24 cellular contexts compared by ENCODE assay signal in genomic region chr3:171543759-171544284, GRCh38.
"Had no signal": no experiment of that assay in that cellular context is flagged by ENCODE, and none has a peak within 500 bp of the region (broad histone marks: within the 10 kb centered on the region; RNA-seq: fewer than 3 reads in every experiment).

No MANE protein-coding gene starts in this region.

- H3K4me1 ChIP-seq: left ventricle myocardium inferior, pancreas, psoas muscle, right atrium auricular region, spleen, testis, upper lobe of left lung had no signal

- ATAC-seq: activated CD8-positive, alpha-beta memory T cell treated with anti-CD3 and anti-CD28 coated beads, Interleukin-2, amount 10 ng/mL, durations not matched to agents 7 days and 5 days; activated CD8-positive, alpha-beta T cell treated with anti-CD3 and anti-CD28 coated beads for 36 hours; activated naive CD4-positive, alpha-beta T cell treated with anti-CD3 and anti-CD28 coated beads, Interleukin-2, amount 50 U/mL, for 72 hours; esophagus mucosa; natural killer cell treated with Interleukin-12 subunit alpha and Interleukin-12 subunit beta and Interleukin-15 and Interleukin-18, amount 100 ng/mL, for 72 hours; pancreas; psoas muscle had no signal

- H3K9me3 ChIP-seq: left ventricle myocardium inferior, pancreas, psoas muscle, right atrium auricular region, spleen, testis, upper lobe of left lung had no signal

- H3K27ac ChIP-seq: hepatocyte, left ventricle myocardium inferior, pancreas, psoas muscle, right atrium auricular region, spleen, testis, upper lobe of left lung, VCaP had no signal

- H3K36me3 ChIP-seq: left ventricle myocardium inferior, pancreas, right atrium auricular region, spleen, upper lobe of left lung had no signal

- H3K79me2 ChIP-seq: hepatocyte had no signal

- H2AFZ ChIP-seq: hepatocyte had no signal

- DNase-seq: activated CD4-positive, alpha-beta T cell treated with anti-CD3 and anti-CD28 coated beads, Interleukin-2, amount 10 ng/mL, durations not matched to agents 7 days and 5 days; activated CD4-positive, CD25-positive, alpha-beta regulatory T cell treated with anti-CD3 and anti-CD28 coated beads, Interleukin-2, amount 50 U/mL, for 72 hours; activated CD8-positive, alpha-beta memory T cell treated with anti-CD3 and anti-CD28 coated beads, Interleukin-2, amount 10 ng/mL, durations not matched to agents 7 days and 5 days; activated CD8-positive, alpha-beta T cell treated with anti-CD3 and anti-CD28 coated beads for 36 hours; aorta; effector CD8-positive, alpha-beta T cell; foreskin melanocyte; kidney glomerular epithelial cell; left ventricle myocardium inferior; mammary epithelial cell; midbrain; pancreas; psoas muscle; spleen; stimulated activated CD4-positive, alpha-beta T cell treated with anti-CD3 and anti-CD28 coated beads, Interleukin-4, amount 100 ng/mL, for 1 hour; stimulated activated naive CD4-positive, alpha-beta T cell; testis; upper lobe of left lung had no signal

- H3K4me2 ChIP-seq: hepatocyte had no signal

- H3K27me3 ChIP-seq: hepatocyte, pancreas, right atrium auricular region, spleen, testis, upper lobe of left lung had no signal

- H3K4me3 ChIP-seq: hepatocyte, left ventricle myocardium inferior, pancreas, psoas muscle, right atrium auricular region, spleen, testis, upper lobe of left lung had no signal

- FAIRE-seq: pancreas had no signal
